In the genomic region with DNA sequence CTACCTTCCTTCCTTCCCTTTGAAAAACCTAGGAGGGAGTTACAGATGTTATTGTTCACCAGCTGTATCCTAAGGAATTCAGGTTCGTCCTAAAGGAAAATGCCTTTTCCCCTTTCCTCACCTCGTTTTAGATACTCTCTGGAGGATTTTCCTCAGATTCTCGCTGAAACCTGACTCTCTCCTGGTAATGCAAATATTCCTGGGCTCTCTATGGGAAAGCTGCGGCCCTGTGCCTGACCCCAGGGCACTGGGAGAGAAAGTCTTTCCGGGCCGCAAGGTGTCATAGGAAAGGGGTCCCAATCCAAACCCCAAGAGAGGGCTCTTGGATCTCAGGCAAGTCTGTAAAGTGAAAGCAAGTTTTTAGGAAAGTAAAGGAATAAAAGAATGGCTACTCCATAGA, we compare ENCODE assay signal across 29 cellular contexts. TPM values are rescaled to one million over a fixed set of nuclear protein-coding genes. Genes with fewer than 3 reads are reported as not detected.
"Had no signal": no experiment of that assay in that cellular context is flagged by ENCODE, and none has a peak within 500 bp of the region (broad histone marks: within the 10 kb centered on the region; RNA-seq: fewer than 3 reads in every experiment).

No MANE protein-coding gene starts in this region.

- ATAC-seq: activated naive CD4-positive, alpha-beta T cell treated with anti-CD3 and anti-CD28 coated beads, Interleukin-2, amount 50 U/mL, for 72 hours; activated T-helper 17 cell treated with anti-CD3 and anti-CD28 coated beads, Interleukin-2, amount 50 U/mL, for 72 hours; foreskin keratinocyte; mucosa of descending colon; stimulated activated memory B cell treated with anti-CD40 and anti-IgM and Interleukin-4, amounts not matched to agents 10 μg/mL and 1 μg/mL and 100 μg/mL, for 72 hours had no signal

- H3K36me3 Mint-ChIP-seq: activated naive CD4-positive, alpha-beta T cell treated with anti-CD3 and anti-CD28 coated beads, Interleukin-2, amount 50 U/mL, for 72 hours; brain; naive B cell; neural progenitor cell; stimulated activated memory B cell treated with anti-CD40 and anti-IgM and Interleukin-4, amounts not matched to agents 10 μg/mL and 1 μg/mL and 100 μg/mL, for 72 hours had no signal

- H3K9me3 Mint-ChIP-seq: activated naive CD4-positive, alpha-beta T cell treated with anti-CD3 and anti-CD28 coated beads, Interleukin-2, amount 50 U/mL, for 72 hours; activated T-cell treated with anti-CD3 and anti-CD28 coated beads, Interleukin-2, amount 50 U/mL, for 24 hours; activated T-helper 17 cell treated with anti-CD3 and anti-CD28 coated beads, Interleukin-2, amount 50 U/mL, for 72 hours; dendritic cell treated with granulocyte-macrophage colony-stimulating factor and Interleukin-4, amounts not matched to agents 40 ng/mL and 50 ng/mL, for 4 days; naive B cell; neural progenitor cell; stimulated activated memory B cell treated with anti-CD40 and anti-IgM and Interleukin-4, amounts not matched to agents 10 μg/mL and 1 μg/mL and 100 μg/mL, for 72 hours had no signal

- H3K4me3 ChIP-seq: mucosa of descending colon, neural progenitor cell, sigmoid colon, smooth muscle cell, transverse colon, vagina had no signal

- H3K9me3 ChIP-seq: mucosa of descending colon, sigmoid colon, transverse colon, vagina had no signal

- H3K27ac ChIP-seq: foreskin keratinocyte, neural progenitor cell, transverse colon, vagina, WERI-Rb-1 had no signal

- H3K36me3 ChIP-seq: neural progenitor cell, sigmoid colon, transverse colon, vagina, WERI-Rb-1 had no signal

- H3K27me3 Mint-ChIP-seq: activated T-cell treated with anti-CD3 and anti-CD28 coated beads, Interleukin-2, amount 50 U/mL, for 24 hours; activated T-helper 17 cell treated with anti-CD3 and anti-CD28 coated beads, Interleukin-2, amount 50 U/mL, for 72 hours; dendritic cell treated with granulocyte-macrophage colony-stimulating factor and Interleukin-4, amounts not matched to agents 40 ng/mL and 50 ng/mL, for 4 days; naive B cell; stimulated activated memory B cell treated with anti-CD40 and anti-IgM and Interleukin-4, amounts not matched to agents 10 μg/mL and 1 μg/mL and 100 μg/mL, for 72 hours had no signal

- FAIRE-seq: islet of Langerhans, TTC549 had no signal

- H3K27ac Mint-ChIP-seq: activated naive CD4-positive, alpha-beta T cell treated with anti-CD3 and anti-CD28 coated beads, Interleukin-2, amount 50 U/mL, for 72 hours; activated T-cell treated with anti-CD3 and anti-CD28 coated beads, Interleukin-2, amount 50 U/mL, for 24 hours; activated T-helper 17 cell treated with anti-CD3 and anti-CD28 coated beads, Interleukin-2, amount 50 U/mL, for 72 hours; dendritic cell treated with granulocyte-macrophage colony-stimulating factor and Interleukin-4, amounts not matched to agents 40 ng/mL and 50 ng/mL, for 4 days; naive B cell; neural progenitor cell; stimulated activated memory B cell treated with anti-CD40 and anti-IgM and Interleukin-4, amounts not matched to agents 10 μg/mL and 1 μg/mL and 100 μg/mL, for 72 hours had no signal

- H3K9ac ChIP-seq: neural progenitor cell had no signal

- H3K27me3 ChIP-seq: foreskin keratinocyte, neural progenitor cell, sigmoid colon, transverse colon, vagina had no signal

- H3K4me1 Mint-ChIP-seq: activated T-helper 17 cell treated with anti-CD3 and anti-CD28 coated beads, Interleukin-2, amount 50 U/mL, for 72 hours; naive B cell; stimulated activated memory B cell treated with anti-CD40 and anti-IgM and Interleukin-4, amounts not matched to agents 10 μg/mL and 1 μg/mL and 100 μg/mL, for 72 hours had no signal

- H3K4me3 Mint-ChIP-seq: activated T-cell treated with anti-CD3 and anti-CD28 coated beads, Interleukin-2, amount 50 U/mL, for 24 hours; activated T-helper 17 cell treated with anti-CD3 and anti-CD28 coated beads, Interleukin-2, amount 50 U/mL, for 72 hours; brain; dendritic cell treated with granulocyte-macrophage colony-stimulating factor and Interleukin-4, amounts not matched to agents 40 ng/mL and 50 ng/mL, for 4 days; naive B cell; neural progenitor cell; stimulated activated memory B cell treated with anti-CD40 and anti-IgM and Interleukin-4, amounts not matched to agents 10 μg/mL and 1 μg/mL and 100 μg/mL, for 72 hours had no signal

- DNase-seq: activated CD4-positive, alpha-beta T cell treated with anti-CD3 and anti-CD28 coated beads for 1 hour; activated CD4-positive, alpha-beta T cell treated with anti-CD3 and anti-CD28 coated beads, Interleukin-2, amount 50 U/mL, for 1 hour; activated T-cell treated with anti-CD3 and anti-CD28 coated beads, Interleukin-2, amount 50 U/mL, for 24 hours; aorta; caudate nucleus; effector CD4-positive, alpha-beta T cell; erythroblast; foreskin keratinocyte; mucosa of descending colon; naive B cell; sigmoid colon; stimulated activated CD4-positive, alpha-beta T cell treated with anti-CD3 and anti-CD28 coated beads, Interleukin-15, amount 100 ng/mL, for 24 hours; transverse colon; WERI-Rb-1 had no signal

RNA-seq across cellular contexts. Expression of a gene that starts 13.1 kb away (rescaled TPM):
- total RNA-seq: activated naive CD4-positive, alpha-beta T cell treated with anti-CD3 and anti-CD28 coated beads, Interleukin-2, amount 50 U/mL, for 72 hours; activated T-helper 17 cell treated with anti-CD3 and anti-CD28 coated beads, Interleukin-2, amount 50 U/mL, for 72 hours; aorta; foreskin keratinocyte; glomerular endothelial cell; liver; mucosa of descending colon; omental fat pad; renal cortical epithelial cell; sigmoid colon; smooth muscle cell; temporal lobe; transverse colon; vagina had no signal

RNA-seq across cellular contexts. Expression of a gene that starts 33.5 kb away (rescaled TPM):
- total RNA-seq: activated naive CD4-positive, alpha-beta T cell treated with anti-CD3 and anti-CD28 coated beads, Interleukin-2, amount 50 U/mL, for 72 hours; activated T-helper 17 cell treated with anti-CD3 and anti-CD28 coated beads, Interleukin-2, amount 50 U/mL, for 72 hours; aorta; foreskin keratinocyte; glomerular endothelial cell; liver; mucosa of descending colon; omental fat pad; renal cortical epithelial cell; sigmoid colon; smooth muscle cell; temporal lobe; transverse colon; vagina had no signal

RNA-seq across cellular contexts. Expression of a gene that starts 41.8 kb away (rescaled TPM):
- total RNA-seq: activated naive CD4-positive, alpha-beta T cell treated with anti-CD3 and anti-CD28 coated beads, Interleukin-2, amount 50 U/mL, for 72 hours; activated T-helper 17 cell treated with anti-CD3 and anti-CD28 coated beads, Interleukin-2, amount 50 U/mL, for 72 hours; aorta; foreskin keratinocyte; glomerular endothelial cell; liver; mucosa of descending colon; omental fat pad; renal cortical epithelial cell; sigmoid colon; smooth muscle cell; temporal lobe; transverse colon; vagina had no signal

RNA-seq across cellular contexts. Expression of a gene that starts 52.9 kb away (rescaled TPM):
- total RNA-seq: activated naive CD4-positive, alpha-beta T cell treated with anti-CD3 and anti-CD28 coated beads, Interleukin-2, amount 50 U/mL, for 72 hours; activated T-helper 17 cell treated with anti-CD3 and anti-CD28 coated beads, Interleukin-2, amount 50 U/mL, for 72 hours; aorta; foreskin keratinocyte; glomerular endothelial cell; liver; mucosa of descending colon; omental fat pad; renal cortical epithelial cell; sigmoid colon; smooth muscle cell; temporal lobe; transverse colon; vagina had no signal
